In genomic region chr16:58733671-58734458, GRCh38 we compare ENCODE assay signal across 1 cellular context.
TF ChIP-seq lines count a peak whose summit lies in the region.

Gene GOT2 (minus strand): TSS chr16:58734316. CDS start chr16:58734228, 88 bp downstream.

TF ChIP-seq in K562, 482 proteins besides CTCF, POLR2A, EP300 and RAD21 (continued from another document and continues in another):
- TF ChIP-seq, protein P1, sequence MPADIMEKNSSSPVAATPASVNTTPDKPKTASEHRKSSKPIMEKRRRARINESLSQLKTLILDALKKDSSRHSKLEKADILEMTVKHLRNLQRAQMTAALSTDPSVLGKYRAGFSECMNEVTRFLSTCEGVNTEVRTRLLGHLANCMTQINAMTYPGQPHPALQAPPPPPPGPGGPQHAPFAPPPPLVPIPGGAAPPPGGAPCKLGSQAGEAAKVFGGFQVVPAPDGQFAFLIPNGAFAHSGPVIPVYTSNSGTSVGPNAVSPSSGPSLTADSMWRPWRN (IDR thresholded peaks at IDR 0.05; ENCODE audit: low read depth) = no peak
- no peak for TF ChIP-seq ARHGAP35 (IDR thresholded peaks at IDR 0.05; ENCODE audit: partially characterized antibody)
- TF ChIP-seq CHD4 (IDR thresholded peaks at IDR 0.05; ENCODE audit: insufficient read depth, insufficient replicate concordance, low read depth, low read length, poor library complexity, severe bottlenecking) = no peak
- TF ChIP-seq, protein P2, sequence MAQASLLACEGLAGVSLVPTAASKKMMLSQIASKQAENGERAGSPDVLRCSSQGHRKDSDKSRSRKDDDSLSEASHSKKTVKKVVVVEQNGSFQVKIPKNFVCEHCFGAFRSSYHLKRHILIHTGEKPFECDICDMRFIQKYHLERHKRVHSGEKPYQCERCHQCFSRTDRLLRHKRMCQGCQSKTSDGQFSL (CRISPR knock-in tag; IDR thresholded peaks at IDR 0.05) = peak; percentile 62; the same call in 1 of the 2 replicates
- TF ChIP-seq, protein P2 (tag; IDR thresholded peaks at IDR 0.05) = no peak
- peak; percentile 56 for TF ChIP-seq MAFK (IDR thresholded peaks at IDR 0.05; ENCODE audit: low read length)
- 0 out of 2 replicates have a peak, but pooled peaks have one; percentile 33 for TF ChIP-seq SPI1 (IDR thresholded peaks at IDR 0.05; ENCODE audit: borderline replicate concordance, low read depth, low read length)
- peak; percentile 28 for TF ChIP-seq SAP30 (IDR thresholded peaks at IDR 0.05; ENCODE audit: borderline replicate concordance, insufficient read depth, low read depth, low read length, poor library complexity, severe bottlenecking)
- no peak for TF ChIP-seq ADNP (tag; IDR thresholded peaks at IDR 0.05)
- no peak for TF ChIP-seq STAT5B (CRISPR knock-in tag; IDR thresholded peaks at IDR 0.05)
- TF ChIP-seq FOSL1 (tag; conservative IDR thresholded peaks at IDR 0.05) = no peak; the same call in 1 of the 2 replicates
- no peak for TF ChIP-seq ZNF431 (CRISPR knock-in tag; IDR thresholded peaks at IDR 0.05)
- peak; percentile 47 to 51; a peak in 2 of 4 replicates for TF ChIP-seq FOXK2 (conservative IDR thresholded peaks at IDR 0.05 in 1 of 2, IDR thresholded peaks at IDR 0.05 in 1 of 2; ENCODE audit: low read depth in 2 of 2)
- no peak for TF ChIP-seq ZNF589 (CRISPR knock-in tag; IDR thresholded peaks at IDR 0.05; ENCODE audit: low read depth)
- TF ChIP-seq, protein P3, sequence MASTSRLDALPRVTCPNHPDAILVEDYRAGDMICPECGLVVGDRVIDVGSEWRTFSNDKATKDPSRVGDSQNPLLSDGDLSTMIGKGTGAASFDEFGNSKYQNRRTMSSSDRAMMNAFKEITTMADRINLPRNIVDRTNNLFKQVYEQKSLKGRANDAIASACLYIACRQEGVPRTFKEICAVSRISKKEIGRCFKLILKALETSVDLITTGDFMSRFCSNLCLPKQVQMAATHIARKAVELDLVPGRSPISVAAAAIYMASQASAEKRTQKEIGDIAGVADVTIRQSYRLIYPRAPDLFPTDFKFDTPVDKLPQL (IDR thresholded peaks at IDR 0.05; ENCODE audit: extremely low read depth, insufficient read length) = peak; percentile 17
- peak; percentile 57; the same call in 1 of the 2 replicates for TF ChIP-seq TCF7 (IDR thresholded peaks at IDR 0.05; ENCODE audit: borderline replicate concordance)
- TF ChIP-seq, protein P4, sequence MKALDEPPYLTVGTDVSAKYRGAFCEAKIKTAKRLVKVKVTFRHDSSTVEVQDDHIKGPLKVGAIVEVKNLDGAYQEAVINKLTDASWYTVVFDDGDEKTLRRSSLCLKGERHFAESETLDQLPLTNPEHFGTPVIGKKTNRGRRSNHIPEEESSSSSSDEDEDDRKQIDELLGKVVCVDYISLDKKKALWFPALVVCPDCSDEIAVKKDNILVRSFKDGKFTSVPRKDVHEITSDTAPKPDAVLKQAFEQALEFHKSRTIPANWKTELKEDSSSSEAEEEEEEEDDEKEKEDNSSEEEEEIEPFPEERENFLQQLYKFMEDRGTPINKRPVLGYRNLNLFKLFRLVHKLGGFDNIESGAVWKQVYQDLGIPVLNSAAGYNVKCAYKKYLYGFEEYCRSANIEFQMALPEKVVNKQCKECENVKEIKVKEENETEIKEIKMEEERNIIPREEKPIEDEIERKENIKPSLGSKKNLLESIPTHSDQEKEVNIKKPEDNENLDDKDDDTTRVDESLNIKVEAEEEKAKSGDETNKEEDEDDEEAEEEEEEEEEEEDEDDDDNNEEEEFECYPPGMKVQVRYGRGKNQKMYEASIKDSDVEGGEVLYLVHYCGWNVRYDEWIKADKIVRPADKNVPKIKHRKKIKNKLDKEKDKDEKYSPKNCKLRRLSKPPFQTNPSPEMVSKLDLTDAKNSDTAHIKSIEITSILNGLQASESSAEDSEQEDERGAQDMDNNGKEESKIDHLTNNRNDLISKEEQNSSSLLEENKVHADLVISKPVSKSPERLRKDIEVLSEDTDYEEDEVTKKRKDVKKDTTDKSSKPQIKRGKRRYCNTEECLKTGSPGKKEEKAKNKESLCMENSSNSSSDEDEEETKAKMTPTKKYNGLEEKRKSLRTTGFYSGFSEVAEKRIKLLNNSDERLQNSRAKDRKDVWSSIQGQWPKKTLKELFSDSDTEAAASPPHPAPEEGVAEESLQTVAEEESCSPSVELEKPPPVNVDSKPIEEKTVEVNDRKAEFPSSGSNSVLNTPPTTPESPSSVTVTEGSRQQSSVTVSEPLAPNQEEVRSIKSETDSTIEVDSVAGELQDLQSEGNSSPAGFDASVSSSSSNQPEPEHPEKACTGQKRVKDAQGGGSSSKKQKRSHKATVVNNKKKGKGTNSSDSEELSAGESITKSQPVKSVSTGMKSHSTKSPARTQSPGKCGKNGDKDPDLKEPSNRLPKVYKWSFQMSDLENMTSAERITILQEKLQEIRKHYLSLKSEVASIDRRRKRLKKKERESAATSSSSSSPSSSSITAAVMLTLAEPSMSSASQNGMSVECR (CRISPR knock-in tag; IDR thresholded peaks at IDR 0.05) = peak; percentile 73
- peak; percentile 84 for TF ChIP-seq CTBP1 (IDR thresholded peaks at IDR 0.05; ENCODE audit: borderline replicate concordance)
- no peak for TF ChIP-seq ATF4 (CRISPR knock-in tag; IDR thresholded peaks at IDR 0.05)
- no peak for TF ChIP-seq ZC3H11A (IDR thresholded peaks at IDR 0.05; ENCODE audit: low read depth, low read length)
- TF ChIP-seq PML (IDR thresholded peaks at IDR 0.05; ENCODE audit: low read length) = peak; percentile 47; the same call in 1 of the 2 replicates
- peak; percentile 88 for TF ChIP-seq CTCFL (IDR thresholded peaks at IDR 0.05; ENCODE audit: borderline replicate concordance, insufficient read depth, low read depth, low read length, poor library complexity, severe bottlenecking)
- peak; percentile 97 for TF ChIP-seq XRCC5 (IDR thresholded peaks at IDR 0.05; ENCODE audit: low read depth, low read length)
- TF ChIP-seq TCF3 (CRISPR knock-in tag; IDR thresholded peaks at IDR 0.05) = peak; percentile 20; the same call in 1 of the 2 replicates
- TF ChIP-seq ZNF143 (CRISPR knock-in tag; IDR thresholded peaks at IDR 0.05) = peak; percentile 47; the same call in 1 of the 2 replicates
- TF ChIP-seq EWSR1 (IDR thresholded peaks at IDR 0.05; ENCODE audit: borderline replicate concordance, low read depth, partially characterized antibody) = no peak
- TF ChIP-seq NR2C2 (CRISPR knock-in tag; IDR thresholded peaks at IDR 0.05) = peak; percentile 55; the same call in 1 of the 2 replicates
- TF ChIP-seq NR2C2 (tag; IDR thresholded peaks at IDR 0.05) = peak; percentile 44
- TF ChIP-seq ZNF165 (CRISPR knock-in tag; IDR thresholded peaks at IDR 0.05; ENCODE audit: borderline replicate concordance) = no peak
- no peak for TF ChIP-seq E2F1 (CRISPR knock-in tag; IDR thresholded peaks at IDR 0.05)
- TF ChIP-seq ZFP36 (IDR thresholded peaks at IDR 0.05; ENCODE audit: low read depth, low read length, partially characterized antibody) = peak; percentile 30
- no peak for TF ChIP-seq HNRNPL (IDR thresholded peaks at IDR 0.05; ENCODE audit: low read depth, low read length)
- no peak for TF ChIP-seq CAMTA2 (CRISPR knock-in tag; conservative IDR thresholded peaks at IDR 0.05)
- TF ChIP-seq PHF20 (IDR thresholded peaks at IDR 0.05; ENCODE audit: partially characterized antibody) = peak; percentile 76
- peak; percentile 86; the same call in 1 of the 2 replicates for TF ChIP-seq ZBTB49 (CRISPR knock-in tag; IDR thresholded peaks at IDR 0.05; ENCODE audit: borderline replicate concordance)
- TF ChIP-seq, protein P5, sequence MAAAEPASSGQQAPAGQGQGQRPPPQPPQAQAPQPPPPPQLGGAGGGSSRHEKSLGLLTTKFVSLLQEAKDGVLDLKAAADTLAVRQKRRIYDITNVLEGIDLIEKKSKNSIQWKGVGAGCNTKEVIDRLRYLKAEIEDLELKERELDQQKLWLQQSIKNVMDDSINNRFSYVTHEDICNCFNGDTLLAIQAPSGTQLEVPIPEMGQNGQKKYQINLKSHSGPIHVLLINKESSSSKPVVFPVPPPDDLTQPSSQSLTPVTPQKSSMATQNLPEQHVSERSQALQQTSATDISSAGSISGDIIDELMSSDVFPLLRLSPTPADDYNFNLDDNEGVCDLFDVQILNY (CRISPR knock-in tag; IDR thresholded peaks at IDR 0.05) = peak; percentile 73; the same call in 1 of the 2 replicates
- no peak for TF ChIP-seq ETV6 (IDR thresholded peaks at IDR 0.05; ENCODE audit: borderline replicate concordance in 1 of 2, low read depth in 2 of 2, low read length in 1 of 2)
- TF ChIP-seq ETV6 (CRISPR knock-in tag; IDR thresholded peaks at IDR 0.05; ENCODE audit: borderline replicate concordance) = peak; percentile 76; the same call in 1 of the 2 replicates
- TF ChIP-seq ZNF24 (IDR thresholded peaks at IDR 0.05) = no peak; the same call in 1 of the 2 replicates
- TF ChIP-seq ZNF551 (CRISPR knock-in tag; IDR thresholded peaks at IDR 0.05) = no peak
- no peak for TF ChIP-seq TCF7L2 (IDR thresholded peaks at IDR 0.05; ENCODE audit: low read depth, low read length)
- no peak for TF ChIP-seq GTF2A2 (tag; IDR thresholded peaks at IDR 0.05)
- TF ChIP-seq ZC3H4 (CRISPR knock-in tag; IDR thresholded peaks at IDR 0.05; ENCODE audit: borderline replicate concordance) = 0 out of 2 replicates have a peak, but pooled peaks have one; percentile 69
- peak; percentile 71; the same call in 1 of the 2 replicates for TF ChIP-seq CBX5 (IDR thresholded peaks at IDR 0.05; ENCODE audit: borderline replicate concordance, low read depth)
- peak; percentile 49 for TF ChIP-seq ZBTB1 (CRISPR knock-in tag; IDR thresholded peaks at IDR 0.05; ENCODE audit: borderline replicate concordance, low read depth)
- peak; percentile 36 for TF ChIP-seq POU5F1 (IDR thresholded peaks at IDR 0.05; ENCODE audit: borderline replicate concordance, low read depth, low read length, partially characterized antibody)
- no peak for TF ChIP-seq ARNT (IDR thresholded peaks at IDR 0.05)
